1 cellular context compared by ENCODE assay signal in genomic region chr10:117896517-117896916, GRCh38.
TF ChIP-seq lines count a peak whose summit lies in the region.

No MANE protein-coding gene starts in this region.

TF ChIP-seq in GM23338, 12 proteins besides CTCF, POLR2A, EP300 and RAD21 (continued from another document):
- no peak for TF ChIP-seq ZNF462 (CRISPR knock-in tag; IDR thresholded peaks at IDR 0.05)
- TF ChIP-seq STAT1 (IDR thresholded peaks at IDR 0.05; ENCODE audit: unreplicated experiment): no peak
- no peak for TF ChIP-seq ZNF114 (CRISPR knock-in tag; IDR thresholded peaks at IDR 0.05)
- no peak for TF ChIP-seq NANOG (IDR thresholded peaks at IDR 0.05; ENCODE audit: borderline replicate concordance)
- no peak for TF ChIP-seq EZH2phosphoT487 (IDR thresholded peaks at IDR 0.05; ENCODE audit: unreplicated experiment)
- TF ChIP-seq ZNF331 (CRISPR knock-in tag; IDR thresholded peaks at IDR 0.05; ENCODE audit: low read depth): no peak
- no peak for TF ChIP-seq JUNB (IDR thresholded peaks at IDR 0.05; ENCODE audit: unreplicated experiment)
- no peak for TF ChIP-seq REST (IDR thresholded peaks at IDR 0.05; ENCODE audit: unreplicated experiment)
